Comparison of ENCODE assay signal across 1 cellular context in genomic region chr1:191396622-191397021, GRCh38.
TF ChIP-seq lines count a peak whose summit lies in the region.

No MANE protein-coding gene starts in this region.

TF ChIP-seq in K562, 482 proteins besides CTCF, POLR2A, EP300 and RAD21 (continued from another document):
- no peak for TF ChIP-seq TSHZ1 (CRISPR knock-in tag; IDR thresholded peaks at IDR 0.05)
- no peak for TF ChIP-seq ZNF324 (CRISPR knock-in tag; IDR thresholded peaks at IDR 0.05)
- no peak for TF ChIP-seq ZNF24 (IDR thresholded peaks at IDR 0.05)
- no peak for TF ChIP-seq KLF6 (CRISPR knock-in tag; IDR thresholded peaks at IDR 0.05; ENCODE audit: borderline replicate concordance)
- no peak for TF ChIP-seq CREM (IDR thresholded peaks at IDR 0.05; ENCODE audit: low read depth)
- TF ChIP-seq ZNF707 (CRISPR knock-in tag; conservative IDR thresholded peaks at IDR 0.05), result peak; percentile 65; the same call in 1 of the 2 replicates
- no peak for TF ChIP-seq SMARCA5 (IDR thresholded peaks at IDR 0.05)
- no peak for TF ChIP-seq ZNF347 (CRISPR knock-in tag; IDR thresholded peaks at IDR 0.05; ENCODE audit: low read depth)
- TF ChIP-seq FOXJ3 (CRISPR knock-in tag; IDR thresholded peaks at IDR 0.05), result no peak
